1 cellular context compared by ENCODE assay signal in the genomic region with DNA sequence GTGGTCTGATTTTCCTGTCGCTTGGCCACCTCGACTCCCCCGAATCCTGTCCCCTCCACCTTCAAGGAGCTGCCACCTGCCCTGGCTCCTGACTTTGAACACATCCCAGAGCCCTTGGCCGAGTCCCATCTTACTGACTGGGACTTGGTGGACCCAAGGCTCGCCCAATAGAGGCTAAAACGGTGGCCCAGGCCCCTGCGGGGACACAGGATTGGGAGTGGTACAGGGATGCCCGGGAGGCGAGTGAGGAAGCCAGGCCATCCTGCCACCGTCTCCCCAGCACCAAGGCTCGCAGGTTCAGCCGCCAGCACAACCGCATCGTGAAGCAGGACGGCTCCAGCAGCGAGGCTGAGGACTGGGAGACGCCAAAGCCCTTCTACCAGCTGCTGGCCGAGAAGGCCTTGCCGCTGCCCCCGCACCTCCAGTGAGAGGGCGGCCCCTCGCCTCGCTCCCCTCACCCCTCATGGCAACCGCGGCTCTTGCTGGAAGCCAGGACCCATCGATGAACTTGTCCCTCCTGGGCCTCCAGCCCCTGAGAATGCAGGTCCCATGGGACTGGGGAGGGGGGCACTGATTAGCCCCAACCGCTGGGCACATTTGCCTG.
TF ChIP-seq lines count a peak whose summit lies in the region.

No MANE protein-coding gene starts in this region.

TF ChIP-seq in HepG2, 621 proteins besides CTCF, POLR2A, EP300 and RAD21:
- peak; percentile 17; the same call in 1 of the 2 replicates for TF ChIP-seq KDM2A (CRISPR knock-in tag; IDR thresholded peaks at IDR 0.05; ENCODE audit: borderline replicate concordance, low read depth)
- no peak for TF ChIP-seq ZNF660 (CRISPR knock-in tag; IDR thresholded peaks at IDR 0.05; ENCODE audit: borderline replicate concordance, low read depth)
- TF ChIP-seq ETV6 (CRISPR knock-in tag; conservative IDR thresholded peaks at IDR 0.05) = no peak
- no peak for TF ChIP-seq KLF12 (CRISPR knock-in tag; IDR thresholded peaks at IDR 0.05; ENCODE audit: borderline replicate concordance)
- TF ChIP-seq ZNF207 (IDR thresholded peaks at IDR 0.05; ENCODE audit: borderline replicate concordance) = no peak
- TF ChIP-seq GFI1 (CRISPR knock-in tag; IDR thresholded peaks at IDR 0.05; ENCODE audit: borderline replicate concordance) = no peak
- no peak for TF ChIP-seq NKX3-1 (CRISPR knock-in tag; IDR thresholded peaks at IDR 0.05)
- TF ChIP-seq PHF8 (CRISPR knock-in tag; IDR thresholded peaks at IDR 0.05) = no peak
- TF ChIP-seq, protein P1, sequence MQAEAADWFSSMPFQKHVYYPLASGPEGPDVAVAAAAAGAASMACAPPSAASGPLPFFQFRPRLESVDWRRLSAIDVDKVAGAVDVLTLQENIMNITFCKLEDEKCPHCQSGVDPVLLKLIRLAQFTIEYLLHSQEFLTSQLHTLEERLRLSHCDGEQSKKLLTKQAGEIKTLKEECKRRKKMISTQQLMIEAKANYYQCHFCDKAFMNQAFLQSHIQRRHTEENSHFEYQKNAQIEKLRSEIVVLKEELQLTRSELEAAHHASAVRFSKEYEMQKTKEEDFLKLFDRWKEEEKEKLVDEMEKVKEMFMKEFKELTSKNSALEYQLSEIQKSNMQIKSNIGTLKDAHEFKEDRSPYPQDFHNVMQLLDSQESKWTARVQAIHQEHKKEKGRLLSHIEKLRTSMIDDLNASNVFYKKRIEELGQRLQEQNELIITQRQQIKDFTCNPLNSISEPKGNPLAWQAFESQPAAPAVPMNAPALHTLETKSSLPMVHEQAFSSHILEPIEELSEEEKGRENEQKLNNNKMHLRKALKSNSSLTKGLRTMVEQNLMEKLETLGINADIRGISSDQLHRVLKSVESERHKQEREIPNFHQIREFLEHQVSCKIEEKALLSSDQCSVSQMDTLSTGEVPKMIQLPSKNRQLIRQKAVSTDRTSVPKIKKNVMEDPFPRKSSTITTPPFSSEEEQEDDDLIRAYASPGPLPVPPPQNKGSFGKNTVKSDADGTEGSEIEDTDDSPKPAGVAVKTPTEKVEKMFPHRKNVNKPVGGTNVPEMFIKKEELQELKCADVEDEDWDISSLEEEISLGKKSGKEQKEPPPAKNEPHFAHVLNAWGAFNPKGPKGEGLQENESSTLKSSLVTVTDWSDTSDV (CRISPR knock-in tag; IDR thresholded peaks at IDR 0.05) = no peak
- peak; percentile 92 for TF ChIP-seq AGO1 (IDR thresholded peaks at IDR 0.05; ENCODE audit: low read depth, low read length, poor library complexity, severe bottlenecking)
